ENCODE assay signal across 12 cellular contexts in genomic region chr6:142810952-142811514, GRCh38.
A peak's percentile ranks its signal among the peaks of the same experiment; 100 is the strongest.
DNase-seq lines count a peak whose midpoint lies in the region; ATAC-seq and TF ChIP-seq lines count a peak whose summit lies in the region.
"Had no signal": no experiment of that assay in that cellular context is flagged by ENCODE, and none has a peak within 500 bp of the region (broad histone marks: within the 10 kb centered on the region; RNA-seq: fewer than 3 reads in every experiment).

No MANE protein-coding gene starts in this region.

- peak overlapping the region; percentile 7 to 97 (median 77) for H3K27ac Mint-ChIP-seq in CD4-positive, CD25-positive, alpha-beta regulatory T cell
- H3K27ac Mint-ChIP-seq in T-helper 17 cell (peak overlapping the region; percentile 88), type B pancreatic cell (no peak overlapping the region)

- no peak for TF ChIP-seq CTCF in type B pancreatic cell (conservative IDR thresholded peaks at IDR 0.05)

- H3K9me3 ChIP-seq in CD4-positive, CD25-positive, alpha-beta regulatory T cell (ENCODE audit: control insufficient read depth in 2 of 2, low read length in 2 of 2): no peaks in the 10 kb centered on the region
- no peaks in the 10 kb centered on the region for H3K9me3 ChIP-seq in T-helper 17 cell (ENCODE audit: control insufficient read depth, low read length, poor library complexity, severe bottlenecking)
- H3K9me3 ChIP-seq: Caco-2 had no signal

- H3K4me3 ChIP-seq in CD4-positive, CD25-positive, alpha-beta regulatory T cell (ENCODE audit: low read depth, low read length): peak overlapping the region; percentile 37

- peak in 1 of 3 donors; percentile 57 for DNase-seq in CD4-positive, CD25-positive, alpha-beta regulatory T cell
- DNase-seq in T-helper 17 cell (no peak), foreskin melanocyte (peak; percentile 56), A172 (ENCODE audit: low spot score) (no peak), DMS53 (lab: John Stamatoyannopoulos, UW) (no peak), type B pancreatic cell (ENCODE audit: extremely low spot score, unreplicated experiment) (no peak), H4 (ENCODE audit: low spot score) (no peak)
- DNase-seq: aorta, Caco-2, NCI-H1930, WERI-Rb-1 had no signal

- peaks cover 43% of the 10 kb centered on the region for H3K4me1 ChIP-seq in CD4-positive, CD25-positive, alpha-beta regulatory T cell (ENCODE audit: control insufficient read depth, insufficient read depth, low read length, poor library complexity, severe bottlenecking)
- H3K4me1 ChIP-seq: Caco-2 had no signal

- peak; percentile 36 to 55 for ATAC-seq in CD4-positive, CD25-positive, alpha-beta regulatory T cell (ENCODE audit: low read depth in 2 of 2)
- ATAC-seq in GM19351 (IDR thresholded peaks at IDR 0.05; ENCODE audit: unreplicated experiment) (peak; percentile 57), T-helper 17 cell (peak; percentile 80)

- H3K4me3 Mint-ChIP-seq in CD4-positive, CD25-positive, alpha-beta regulatory T cell: peak overlapping the region; percentile 17 to 70 (median 53)
- H3K4me3 Mint-ChIP-seq in T-helper 17 cell: peak overlapping the region; percentile 50
- no peak overlapping the region for H3K4me3 Mint-ChIP-seq in type B pancreatic cell

- peaks cover 0 to 5% (median 0%) of the 10 kb centered on the region in 7 donors for H3K9me3 Mint-ChIP-seq in CD4-positive, CD25-positive, alpha-beta regulatory T cell
- H3K9me3 Mint-ChIP-seq in type B pancreatic cell: no peaks in the 10 kb centered on the region

- H3K27me3 ChIP-seq in CD4-positive, CD25-positive, alpha-beta regulatory T cell (ENCODE audit: control insufficient read depth, insufficient read depth, low read length): no peaks in the 10 kb centered on the region

- H3K36me3 ChIP-seq in CD4-positive, CD25-positive, alpha-beta regulatory T cell (ENCODE audit: control insufficient read depth, insufficient read depth, low read length): peaks cover 18% of the 10 kb centered on the region
- H3K36me3 ChIP-seq: WERI-Rb-1 had no signal

- peaks cover 54 to 92% (median 69%) of the 10 kb centered on the region in 4 donors for H3K4me1 Mint-ChIP-seq in CD4-positive, CD25-positive, alpha-beta regulatory T cell
- H3K4me1 Mint-ChIP-seq in T-helper 17 cell (peaks cover 65% of the 10 kb centered on the region), type B pancreatic cell (ENCODE audit: unreplicated experiment) (peaks cover 11% of the 10 kb centered on the region)

- H3K27me3 Mint-ChIP-seq in CD4-positive, CD25-positive, alpha-beta regulatory T cell: no peaks in the 10 kb centered on the region
- no peaks in the 10 kb centered on the region for H3K27me3 Mint-ChIP-seq in T-helper 17 cell
- no peaks in the 10 kb centered on the region for H3K27me3 Mint-ChIP-seq in type B pancreatic cell

- no peak overlapping the region for H3K27ac ChIP-seq in CD4-positive, CD25-positive, alpha-beta regulatory T cell (ENCODE audit: insufficient read depth, low read length, poor library complexity, severe bottlenecking)
- H3K27ac ChIP-seq: WERI-Rb-1 had no signal

- H3K36me3 Mint-ChIP-seq in CD4-positive, CD25-positive, alpha-beta regulatory T cell: peaks cover 37% of the 10 kb centered on the region
- H3K36me3 Mint-ChIP-seq in T-helper 17 cell (ENCODE audit: low read depth): peaks cover 9% of the 10 kb centered on the region
- H3K36me3 Mint-ChIP-seq in type B pancreatic cell: peaks cover 4% of the 10 kb centered on the region
